ENCODE assay signal across 8 cellular contexts in genomic region chr12:89351489-89352241, GRCh38. TPM values are rescaled to one million over a fixed set of nuclear protein-coding genes. Genes with fewer than 3 reads are reported as not detected.
DNase-seq lines count a peak whose midpoint lies in the region; ATAC-seq and TF ChIP-seq lines count a peak whose summit lies in the region.

No MANE protein-coding gene starts in this region.

- H3K36me3 ChIP-seq in A673 (ENCODE audit: insufficient read depth, low read length, poor library complexity, severe bottlenecking) (peaks cover 42% of the 10 kb centered on the region), KOPT-K1 (ENCODE audit: insufficient read depth, low read length) (peaks cover 35% of the 10 kb centered on the region), mucosa of descending colon (ENCODE audit: low read depth) (no peaks in the 10 kb centered on the region), testis (ENCODE audit: low read depth, missing control alignments) (no peaks in the 10 kb centered on the region)

- CTCF ChIA-PET in A673 (lab: Charles Lee): interaction anchor here (1.4 to 1.5 kb wide), 2 partner anchors 108 to 334 kb away, joined by 4 to 5 read pairs; no protein-coding TSS in a partner anchor

- H3K27me3 ChIP-seq in A673 (replicated peaks; ENCODE audit: insufficient read depth, low read depth, low read length, poor library complexity): no peaks in the 10 kb centered on the region
- H3K27me3 ChIP-seq in testis: no peaks in the 10 kb centered on the region

- peaks cover 28% of the 10 kb centered on the region for H3K4me1 ChIP-seq in A673 (ENCODE audit: insufficient read depth, low read length, poor library complexity, severe bottlenecking)
- peaks cover 36% of the 10 kb centered on the region for H3K4me1 ChIP-seq in mucosa of descending colon (ENCODE audit: low read depth)
- H3K4me1 ChIP-seq in testis: no peaks in the 10 kb centered on the region

- H3K4me3 ChIP-seq in A673 (ENCODE audit: low read depth, low read length, poor library complexity, severe bottlenecking) (peak overlapping the region; percentile 68), mucosa of descending colon (peak overlapping the region; percentile 84), testis (peak overlapping the region; percentile 70 to 74)

- peak; percentile 12 for ATAC-seq in GM19025 (IDR thresholded peaks at IDR 0.05; ENCODE audit: low read depth, unreplicated experiment)
- peak; percentile 3 for ATAC-seq in mucosa of descending colon
- no peak for ATAC-seq in HG03139 (IDR thresholded peaks at IDR 0.05; ENCODE audit: unreplicated experiment)

- no peak for TF ChIP-seq POLR2A in testis (IDR thresholded peaks at IDR 0.05)

- TSS peak; percentile 48 for BruUV-seq in A673 (replicated peaks; lab: Mats Ljungman, UMichigan)

- no peak for DNase-seq in A673 (ENCODE audit: low spot score)
- peak; percentile 35 to 38 for DNase-seq in activated CD4-positive, alpha-beta T cell treated with anti-CD3 and anti-CD28 coated beads, Interleukin-2, amount 50 U/mL, for 4 hours
- DNase-seq in effector CD4-positive, alpha-beta T cell: peak; percentile 16
- peak; percentile 50 to 78 (median 73) for DNase-seq in mucosa of descending colon
- DNase-seq in testis: peak; percentile 58

- peak overlapping the region; percentile 97 for H3K27ac ChIP-seq in A673 (ENCODE audit: low read depth, low read length, poor library complexity, severe bottlenecking)
- peak overlapping the region; percentile 67 for H3K27ac ChIP-seq in KOPT-K1 (ENCODE audit: low read depth, low read length, poor library complexity, severe bottlenecking)
- H3K27ac ChIP-seq in testis: peak overlapping the region; percentile 5 to 94

- TF ChIP-seq CTCF in A673 (conservative IDR thresholded peaks at IDR 0.05; ENCODE audit: low read depth, low read length) (no peak), mucosa of descending colon (IDR thresholded peaks at IDR 0.05) (no peak), testis (IDR thresholded peaks at IDR 0.05) (no peak)

- WGBS in testis, 2 donors: 0% methylated on average over 22 to 86 of the region's 87 CpGs

- H3K9me3 ChIP-seq in A673 (ENCODE audit: low read depth, low read length, poor library complexity, severe bottlenecking): no peaks in the 10 kb centered on the region
- H3K9me3 ChIP-seq in KOPT-K1 (ENCODE audit: insufficient read depth, low read length, poor library complexity, severe bottlenecking): peaks cover 26% of the 10 kb centered on the region
- no peaks in the 10 kb centered on the region for H3K9me3 ChIP-seq in mucosa of descending colon
- H3K9me3 ChIP-seq in testis: no peaks in the 10 kb centered on the region

- POLR2A ChIA-PET in A673 (lab: Charles Lee; ENCODE audit: low non-redundant PET): interaction anchor here (0.7 to 2.3 kb wide), 5 partner anchors 39 to 709 kb away, joined by 3 to 10 read pairs (median 5); no protein-coding TSS in a partner anchor

- intact Hi-C loops in A673 (cut with micrococcal nuclease; ENCODE audit: unreplicated experiment): loop anchor here (1.0 to 2.0 kb wide), 6 partner anchors 33 to 332 kb away; no protein-coding TSS in a partner anchor
- intact Hi-C loops in mucosa of descending colon (cut with DNase I, micrococcal nuclease): loop anchor here in 1 of 2 donors (5.0 kb wide), 1 partner anchor 111 kb away; no protein-coding TSS in a partner anchor
- intact Hi-C loops in testis (cut with DNase I; ENCODE audit: low total_unique reads): no loop called here

RNA-seq across cellular contexts. Expression of gene DUSP6, which starts 0.6 kb away (rescaled TPM):
- 207 and 226 TPM in 2 replicates for total RNA-seq in A673 (2021)
- 10 to 100 TPM; 56.6 to 82.1 (median 65.0) TPM for total RNA-seq in mucosa of descending colon
- total RNA-seq in testis: 10 to 100 TPM; 10.9 to 17.2 TPM
- polyA plus RNA-seq in testis (ENCODE audit: insufficient read depth, low read depth, low replicate concordance): 15.1 TPM
